In genomic region chr12:6722863-6723262, GRCh38 we compare ENCODE assay signal across 10 cellular contexts. TPM values are rescaled to one million over a fixed set of nuclear protein-coding genes. Genes with fewer than 3 reads are reported as not detected.
DNase-seq lines count a peak whose midpoint lies in the region; ATAC-seq and TF ChIP-seq lines count a peak whose summit lies in the region.
"Had no signal": no experiment of that assay in that cellular context is flagged by ENCODE, and none has a peak within 500 bp of the region (broad histone marks: within the 10 kb centered on the region; RNA-seq: fewer than 3 reads in every experiment).

No MANE protein-coding gene starts in this region.

- no peaks in the 10 kb centered on the region for H3K9me2 ChIP-seq in neural cell (ENCODE audit: insufficient read depth, low read length)

- DNase-seq in DND-41 (no peak), dermis blood vessel endothelial cell (no peak), occipital lobe (lab: John Stamatoyannopoulos, UW) (no peak), NAMALWA (ENCODE audit: low spot score) (no peak)
- DNase-seq: ovary; stimulated activated CD4-positive, alpha-beta T cell treated with anti-CD3 and anti-CD28 coated beads, Interleukin-2, amount 100 ng/mL, for 24 hours; stimulated activated naive CD4-positive, alpha-beta T cell treated with Interleukin-2 at 50 U/mL for 16 hours had no signal

- H3K36me3 ChIP-seq in DND-41 (ENCODE audit: insufficient read depth, low read length) (peaks cover 5% of the 10 kb centered on the region), HUES6 (ENCODE audit: control insufficient read depth, insufficient read depth, low read length) (peaks cover 10% of the 10 kb centered on the region), neural cell (ENCODE audit: insufficient read depth, low read length) (no peaks in the 10 kb centered on the region)
- H3K36me3 ChIP-seq: ovary had no signal

- no peak for ATAC-seq in DND-41 (ENCODE audit: insufficient read depth, low read depth)

- H3K27me3 ChIP-seq in DND-41 (ENCODE audit: insufficient read depth, low read length, poor library complexity) (no peaks in the 10 kb centered on the region), HUES6 (ENCODE audit: control insufficient read depth, insufficient read depth, low read length) (no peaks in the 10 kb centered on the region), neural cell (ENCODE audit: insufficient read depth, low read depth, low read length) (no peaks in the 10 kb centered on the region)
- H3K27me3 ChIP-seq: ovary had no signal

- H3K4me3 Mint-ChIP-seq in activated naive CD8-positive, alpha-beta T cell = peak overlapping the region; percentile 50

- no peak for TF ChIP-seq RAD21 in neural cell (conservative IDR thresholded peaks at IDR 0.05)

- H4K20me1 ChIP-seq in DND-41 (ENCODE audit: insufficient read depth, low read length) (no peaks in the 10 kb centered on the region), neural cell (ENCODE audit: insufficient read depth) (no peaks in the 10 kb centered on the region)

- peaks cover 2% of the 10 kb centered on the region for H3K36me3 Mint-ChIP-seq in activated naive CD8-positive, alpha-beta T cell

- H3K9me3 ChIP-seq in DND-41 (ENCODE audit: insufficient read depth, low read length, severe bottlenecking) = no peaks in the 10 kb centered on the region
- H3K9me3 ChIP-seq in HUES6 (ENCODE audit: control insufficient read depth, insufficient read depth, low read depth, low read length) = no peaks in the 10 kb centered on the region
- H3K9me3 ChIP-seq in neural cell (ENCODE audit: low read length) = no peaks in the 10 kb centered on the region
- H3K9me3 ChIP-seq: ovary had no signal

- peak overlapping the region; percentile 28 for H3K27ac Mint-ChIP-seq in activated naive CD8-positive, alpha-beta T cell

- H3K4me2 ChIP-seq in DND-41 (ENCODE audit: insufficient read depth, low read length) (peak overlapping the region; percentile 90; the same call in 1 of the 2 replicates), neural cell (ENCODE audit: low read length) (peak overlapping the region; percentile 79)

- no peak overlapping the region for H3K27ac ChIP-seq in DND-41 (ENCODE audit: low read length)
- no peak overlapping the region for H3K27ac ChIP-seq in HUES6 (ENCODE audit: low read depth, low read length)
- peak overlapping the region; percentile 87 for H3K27ac ChIP-seq in neural cell (ENCODE audit: low read length)
- H3K27ac ChIP-seq: ovary had no signal

- TF ChIP-seq CTCF in DND-41 (IDR thresholded peaks at IDR 0.05; ENCODE audit: borderline replicate concordance, extremely low read depth, low read length, poor library complexity, severe bottlenecking) (no peak), neural cell (IDR thresholded peaks at IDR 0.05; ENCODE audit: poor library complexity, severe bottlenecking) (no peak)

- H3K4me1 Mint-ChIP-seq in activated naive CD8-positive, alpha-beta T cell (ENCODE audit: low read depth) = peaks cover 24% of the 10 kb centered on the region

- peaks cover 4% of the 10 kb centered on the region for H3F3A ChIP-seq in neural cell (ENCODE audit: insufficient read depth, low read length, poor library complexity, severe bottlenecking)

- H3K9ac ChIP-seq in DND-41 (ENCODE audit: low read depth, low read length) (peak overlapping the region; percentile 62), HUES6 (ENCODE audit: low read length) (no peak overlapping the region), neural cell (ENCODE audit: low read length) (peak overlapping the region; percentile 71)

- no peaks in the 10 kb centered on the region for H3K9me3 Mint-ChIP-seq in activated naive CD8-positive, alpha-beta T cell (ENCODE audit: low read depth)

- H3K4me1 ChIP-seq in DND-41 (ENCODE audit: insufficient read depth, low read length) (peaks cover 29% of the 10 kb centered on the region), HUES6 (ENCODE audit: control insufficient read depth, insufficient read depth, low read length) (peaks cover 7% of the 10 kb centered on the region; the same call in 1 of the 2 replicates)

- H3K27me3 Mint-ChIP-seq in activated naive CD8-positive, alpha-beta T cell = no peaks in the 10 kb centered on the region

- peaks cover 14% of the 10 kb centered on the region for H3K79me2 ChIP-seq in DND-41 (ENCODE audit: insufficient read depth, low read length)
- H3K79me2 ChIP-seq in neural cell (replicated peaks; ENCODE audit: insufficient read depth, low read length) = no peaks in the 10 kb centered on the region

- no peak for TF ChIP-seq EP300 in neural cell (conservative IDR thresholded peaks at IDR 0.05; ENCODE audit: poor library complexity, severe bottlenecking)

- H3K4me3 ChIP-seq in DND-41 (ENCODE audit: low read depth in 1 of 2, low read length in 2 of 2) (peak overlapping the region in 1 of 2 experiments; percentile 69; a peak in 2 of 4 replicates), HUES6 (ENCODE audit: low read depth, low read length) (peak overlapping the region; percentile 85), neural cell (ENCODE audit: low read length) (peak overlapping the region; percentile 69)

- H2AFZ ChIP-seq in DND-41 (ENCODE audit: low read depth, low read length) = peak overlapping the region; percentile 48
- H2AFZ ChIP-seq in neural cell (ENCODE audit: low read depth, low read length) = peak overlapping the region; percentile 100

TF ChIP-seq in neural cell, 6 proteins besides CTCF, POLR2A, EP300 and RAD21:
- TF ChIP-seq POLR2AphosphoS5 (IDR thresholded peaks at IDR 0.05) (no peak), EZH2 (IDR thresholded peaks at IDR 0.05; ENCODE audit: borderline replicate concordance, insufficient read depth, low read length, poor library complexity, severe bottlenecking) (no peak), MXI1 (conservative IDR thresholded peaks at IDR 0.05; ENCODE audit: poor library complexity, severe bottlenecking) (no peak)

RNA-seq across cellular contexts. Expression of gene COPS7A, which starts 1.0 kb away (rescaled TPM):
- polyA plus RNA-seq in neural cell = 45.8 and 50.2 TPM in 2 replicates
- 22.2 and 22.6 TPM in 2 replicates for polyA minus RNA-seq in neural cell
- total RNA-seq in dermis blood vessel endothelial cell = 31.7 and 41.4 TPM in 2 replicates
- 37.1 TPM for total RNA-seq in occipital lobe

RNA-seq across cellular contexts. Expression of gene PIANP, which starts 22.2 kb away (rescaled TPM):
- 2.1 and 4.4 TPM in 2 replicates for polyA plus RNA-seq in neural cell
- 3.5 and 3.9 TPM in 2 replicates for polyA minus RNA-seq in neural cell
- total RNA-seq in dermis blood vessel endothelial cell (not detected in 2 replicates), occipital lobe (1.2 TPM)

RNA-seq across cellular contexts. Expression of gene MLF2, which starts 30.1 kb away (rescaled TPM):
- polyA plus RNA-seq in neural cell = 134 and 176 TPM in 2 replicates
- 120 and 128 TPM in 2 replicates for polyA minus RNA-seq in neural cell
- total RNA-seq in dermis blood vessel endothelial cell (107 and 161 TPM in 2 replicates), occipital lobe (81.4 TPM)

RNA-seq across cellular contexts. Expression of gene ZNF384, which starts 33.7 kb away (rescaled TPM):
- polyA plus RNA-seq in neural cell = 25.8 and 30.2 TPM in 2 replicates
- 28.7 and 29.7 TPM in 2 replicates for polyA minus RNA-seq in neural cell
- total RNA-seq in dermis blood vessel endothelial cell (12.1 and 15.9 TPM in 2 replicates), occipital lobe (15.1 TPM)

RNA-seq across cellular contexts. Expression of gene PTMS, which starts 43.3 kb away (rescaled TPM):
- 504 and 557 TPM in 2 replicates for polyA plus RNA-seq in neural cell
- 239 and 310 TPM in 2 replicates for polyA minus RNA-seq in neural cell
- 65.5 and 130 TPM in 2 replicates for total RNA-seq in dermis blood vessel endothelial cell
- 26.8 TPM for total RNA-seq in occipital lobe
